Comparison of ENCODE assay signal across 36 cellular contexts in genomic region chr12:93746572-93747168, GRCh38.
"Had no signal": no experiment of that assay in that cellular context is flagged by ENCODE, and none has a peak within 500 bp of the region (broad histone marks: within the 10 kb centered on the region; RNA-seq: fewer than 3 reads in every experiment).

No MANE protein-coding gene starts in this region.

- H3K27me3 ChIP-seq: ascending aorta, cardiac muscle cell, Peyer's patch, SJSA1 had no signal

- H3K4me3 ChIP-seq: ascending aorta, cardiac muscle cell, Peyer's patch, SJSA1 had no signal

- H3K4me2 ChIP-seq: SK-N-SH had no signal

- H3K9ac ChIP-seq: SK-N-SH had no signal

- H3K36me3 ChIP-seq: ascending aorta, cardiac muscle cell, Peyer's patch, SJSA1 had no signal

- ATAC-seq: activated T-cell treated with anti-CD3 and anti-CD28 coated beads, Interleukin-2, amount 50 U/mL, for 4 hours; PC-3; T-cell had no signal

- H3K9me3 ChIP-seq: ascending aorta, Peyer's patch, SJSA1, SK-N-SH had no signal

- H3K27ac ChIP-seq: ascending aorta, cardiac muscle cell, Peyer's patch, SJSA1, VCaP had no signal

- DNase-seq: activated B cell treated with CpG ODN at 0.5 μM for 24 hours; activated CD4-positive, alpha-beta memory T cell treated with anti-CD3 and anti-CD28 coated beads for 36 hours; activated CD4-positive, alpha-beta T cell treated with anti-CD3 and anti-CD28 coated beads for 4 hours; activated CD4-positive, alpha-beta T cell treated with anti-CD3 and anti-CD28 coated beads, Interleukin-2, amount 50 U/mL, for 1 hour; activated CD4-positive, CD25-positive, alpha-beta regulatory T cell treated with anti-CD3 and anti-CD28 coated beads, Interleukin-2, amount 50 U/mL, for 72 hours; activated CD8-positive, alpha-beta memory T cell treated with anti-CD3 and anti-CD28 coated beads, Interleukin-2, amount 50 U/mL, for 4 hours; activated effector memory CD4-positive, alpha-beta T cell treated with Interleukin-2 at 50 U/mL for 16 hours; activated naive CD4-positive, alpha-beta T cell treated with anti-CD3 and anti-CD28 coated beads, Interleukin-2, amount 10 ng/mL, durations not matched to agents 7 days and 5 days; activated T-cell treated with anti-CD3 and anti-CD28 coated beads for 4 hours; activated T-cell treated with anti-CD3 and anti-CD28 coated beads, Interleukin-2, amount 50 U/mL, for 4 hours; amygdala; Kasumi-1; KG1; NCI-H1092 treated with DMSO at 0.1 percent for 48 hours; NCI-H1417; NCI-H146; NCI-H187; NCI-H2029 treated with DMSO at 0.1 percent for 48 hours; NCI-H2107; NCI-H2171; NCI-H510A; NCI-H526; NCI-H748 treated with DMSO at 0.1 percent for 48 hours; NK-92 treated with Interleukin-12 subunit alpha and Interleukin-12 subunit beta, amount 100 ng/mL, for 24 hours; PC-3; Peyer's patch; RPMI8226; SHP77 treated with DMSO at 0.1 percent for 48 hours; SK-N-SH; T-cell; T-helper 2 cell; T-helper 9 cell had no signal
